10 cellular contexts compared by ENCODE assay signal in the genomic region with DNA sequence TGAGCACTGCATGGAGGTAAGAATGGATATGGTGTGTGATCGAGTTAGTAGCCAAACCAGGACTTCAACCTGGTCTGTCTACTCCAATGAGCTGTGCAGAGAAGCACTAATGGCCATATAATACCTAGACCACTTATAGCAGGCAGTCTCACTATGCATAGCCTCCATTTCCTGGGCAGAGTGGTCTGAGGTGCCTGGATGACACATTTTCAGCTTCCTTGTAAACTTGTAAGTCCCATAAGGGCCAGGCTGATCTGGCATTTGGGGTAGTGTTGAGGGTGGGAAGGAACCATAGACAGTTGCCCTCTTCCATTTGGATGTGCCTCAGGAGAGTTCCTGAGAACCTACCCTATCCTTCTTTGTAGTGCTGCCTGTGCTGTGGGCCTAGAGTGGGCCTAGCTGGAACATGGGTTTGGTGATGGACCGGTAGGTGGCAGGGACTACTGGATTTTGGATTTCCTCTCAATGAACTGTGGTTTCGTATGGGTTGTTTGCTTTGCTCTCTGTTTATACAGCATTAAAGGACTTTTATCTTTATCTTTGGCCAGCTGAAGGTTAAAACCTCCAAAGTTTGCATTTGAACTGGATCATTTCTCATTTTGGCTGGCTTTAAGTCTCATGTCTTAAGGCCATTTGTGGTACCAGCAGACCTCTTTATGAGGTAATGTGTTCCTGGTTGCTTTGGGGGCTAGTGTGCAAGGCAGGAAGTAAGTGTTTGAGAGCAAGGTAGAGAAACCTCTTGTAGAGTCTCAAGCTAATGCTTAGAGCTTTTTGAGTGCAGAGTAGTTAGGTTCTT.
DNase-seq lines count a peak whose midpoint lies in the region; ATAC-seq and TF ChIP-seq lines count a peak whose summit lies in the region.
"Had no signal": no experiment of that assay in that cellular context is flagged by ENCODE, and none has a peak within 500 bp of the region (broad histone marks: within the 10 kb centered on the region; RNA-seq: fewer than 3 reads in every experiment).

No MANE protein-coding gene starts in this region.

- peaks cover 42% of the 10 kb centered on the region for H3K36me3 Mint-ChIP-seq in activated naive CD8-positive, alpha-beta T cell treated with anti-CD3 and anti-CD28 coated beads for 36 hours

- intact Hi-C loops in psoas muscle (cut with DNase I): no loop called here

- H3K27ac ChIP-seq in psoas muscle: peak overlapping the region; percentile 56
- H3K27ac ChIP-seq: parathyroid adenoma had no signal

- H3K27me3 Mint-ChIP-seq in activated naive CD8-positive, alpha-beta T cell treated with anti-CD3 and anti-CD28 coated beads for 36 hours: no peaks in the 10 kb centered on the region

- H3K4me1 Mint-ChIP-seq in activated naive CD8-positive, alpha-beta T cell treated with anti-CD3 and anti-CD28 coated beads for 36 hours: peaks cover 71% of the 10 kb centered on the region
- H3K4me1 Mint-ChIP-seq: H9 had no signal

- H3K4me3 ChIP-seq in psoas muscle: no peak overlapping the region

- H3K9me3 Mint-ChIP-seq in activated naive CD8-positive, alpha-beta T cell treated with anti-CD3 and anti-CD28 coated beads for 36 hours: peaks cover 19% of the 10 kb centered on the region
- H3K9me3 Mint-ChIP-seq: H9 had no signal

- no peak overlapping the region for H3K4me3 Mint-ChIP-seq in activated naive CD8-positive, alpha-beta T cell treated with anti-CD3 and anti-CD28 coated beads for 36 hours
- H3K4me3 Mint-ChIP-seq: H9 had no signal

- no peaks in the 10 kb centered on the region for H3K9me3 ChIP-seq in psoas muscle

- no peaks in the 10 kb centered on the region for H3K27me3 ChIP-seq in psoas muscle (ENCODE audit: insufficient read depth in 3 of 3, low read length in 2 of 3)

- peak overlapping the region; percentile 69 for H3K27ac Mint-ChIP-seq in activated naive CD8-positive, alpha-beta T cell treated with anti-CD3 and anti-CD28 coated beads for 36 hours
- H3K27ac Mint-ChIP-seq: H9 had no signal

- whole genome bisulfite sequencing in psoas muscle, 3 donors: 77 to 95% (median 91%) methylated on average over 3 of the region's 3 CpGs

- H3K4me1 ChIP-seq in psoas muscle: peaks cover 74% of the 10 kb centered on the region

- H3K36me3 ChIP-seq in psoas muscle (ENCODE audit: insufficient read depth in 1 of 2, low read depth in 1 of 2): no peaks in the 10 kb centered on the region

- no peak for DNase-seq in activated naive CD8-positive, alpha-beta T cell treated with anti-CD3 and anti-CD28 coated beads for 36 hours
- DNase-seq in psoas muscle: no peak
- no peak for DNase-seq in amniotic stem cell (lab: John Stamatoyannopoulos, UW)
- DNase-seq in NCI-H2081 treated with DMSO at 0.1 percent for 48 hours (lab: John Stamatoyannopoulos, UW): no peak
- no peak for DNase-seq in activated effector memory CD4-positive, alpha-beta T cell treated with Interleukin-2 at 50 U/mL for 16 hours
- DNase-seq: H9 had no signal

- peak; percentile 61 for ATAC-seq in HG02885 (IDR thresholded peaks at IDR 0.05; ENCODE audit: poor library complexity, unreplicated experiment)
- no peak for ATAC-seq in psoas muscle
- no peak for ATAC-seq in HG02798 (IDR thresholded peaks at IDR 0.05; ENCODE audit: poor library complexity, unreplicated experiment)

- TF ChIP-seq CTCF in GM12874 (IDR thresholded peaks at IDR 0.05; ENCODE audit: insufficient read depth, low read depth, low read length) (0 out of 2 replicates have a peak, but pooled peaks have one; percentile 2), psoas muscle (IDR thresholded peaks at IDR 0.05) (no peak)
